In genomic region chr1:183374825-183375224, GRCh38 we compare ENCODE assay signal across 28 cellular contexts. TPM values are rescaled to one million over a fixed set of nuclear protein-coding genes. Genes with fewer than 3 reads are reported as not detected.
DNase-seq lines count a peak whose midpoint lies in the region; ATAC-seq and TF ChIP-seq lines count a peak whose summit lies in the region.
"Had no signal": no experiment of that assay in that cellular context is flagged by ENCODE, and none has a peak within 500 bp of the region (broad histone marks: within the 10 kb centered on the region; RNA-seq: fewer than 3 reads in every experiment).

No MANE protein-coding gene starts in this region.

- ATAC-seq in left lobe of liver (peak; percentile 23), T-helper 17 cell (no peak)
- ATAC-seq: activated CD4-positive, CD25-positive, alpha-beta regulatory T cell treated with anti-CD3 and anti-CD28 coated beads, Interleukin-2, amount 50 U/mL, for 24 hours; heart right ventricle; naive thymus-derived CD4-positive, alpha-beta T cell; stimulated activated naive CD8-positive, alpha-beta T cell treated with anti-CD3 and anti-CD28 coated beads, Interleukin-15, Interleukin-2, amounts not matched to agents 100 U/mL and 50 U/mL, for 24 hours had no signal

- no peaks in the 10 kb centered on the region for H3K36me3 Mint-ChIP-seq in Calu3 (ENCODE audit: insufficient read depth, unreplicated experiment)
- no peaks in the 10 kb centered on the region for H3K36me3 Mint-ChIP-seq in T-helper 17 cell (ENCODE audit: low read depth)
- H3K36me3 Mint-ChIP-seq: mesothelial cell of epicardium had no signal

- BruUV-seq in Calu3 (replicated peaks; lab: Mats Ljungman, UMichigan), result no TSS peak

- H3K27me3 ChIP-seq in Peyer's patch, result no peaks in the 10 kb centered on the region
- H3K27me3 ChIP-seq: heart right ventricle, right lobe of liver, testis had no signal

- CTCF ChIA-PET in Calu3 (lab: Charles Lee), result interaction anchor here (0.8 to 1.1 kb wide), 2 partner anchors 79 to 93 kb away, joined by 3 to 5 read pairs; no protein-coding TSS in a partner anchor

- DNase-seq in Calu3 (peak; percentile 62), LNCaP clone FGC (ENCODE audit: low read depth) (peak; percentile 46), NCI-H748 treated with DMSO at 0.1 percent for 48 hours (lab: John Stamatoyannopoulos, UW) (peak; percentile 15), left lobe of liver (ENCODE audit: low spot score) (no peak), Peyer's patch (no peak), T-helper 17 cell (no peak)
- no peak for DNase-seq in activated CD8-positive, alpha-beta memory T cell treated with anti-CD3 and anti-CD28 coated beads for 24 hours
- DNase-seq: activated CD4-positive, alpha-beta T cell treated with anti-CD3 and anti-CD28 coated beads, Interleukin-2, amount 50 U/mL, for 4 hours; activated naive CD4-positive, alpha-beta T cell treated with anti-CD3 and anti-CD28 coated beads for 36 hours; CD4-positive, alpha-beta T cell; foreskin melanocyte; GM23248; heart right ventricle; IMR-90; kidney; naive thymus-derived CD4-positive, alpha-beta T cell; NCI-H1694 treated with DMSO at 0.1 percent for 48 hours; NCI-H82; right lobe of liver; spleen; stimulated activated CD4-positive, alpha-beta T cell treated with anti-CD3 and anti-CD28 coated beads, Interleukin-2, amount 100 ng/mL, for 24 hours; stimulated activated naive CD8-positive, alpha-beta T cell treated with anti-CD3 and anti-CD28 coated beads, Interleukin-15, Interleukin-2, amounts not matched to agents 100 U/mL and 50 U/mL, for 24 hours; T-helper 1 cell; testis had no signal

- H3K4me3 Mint-ChIP-seq in Calu3 (ENCODE audit: low read depth, unreplicated experiment), result no peak overlapping the region
- no peak overlapping the region for H3K4me3 Mint-ChIP-seq in T-helper 17 cell
- H3K4me3 Mint-ChIP-seq: activated naive CD4-positive, alpha-beta T cell treated with anti-CD3 and anti-CD28 coated beads for 36 hours; CD4-positive, alpha-beta T cell; mesothelial cell of epicardium; naive thymus-derived CD4-positive, alpha-beta T cell had no signal

- no peak for TF ChIP-seq POLR2A in Peyer's patch (IDR thresholded peaks at IDR 0.05)

- H3K27ac Mint-ChIP-seq in Calu3 (ENCODE audit: unreplicated experiment) (peak overlapping the region; percentile 2), T-helper 17 cell (no peak overlapping the region)
- H3K27ac Mint-ChIP-seq: activated naive CD4-positive, alpha-beta T cell treated with anti-CD3 and anti-CD28 coated beads for 36 hours; CD4-positive, alpha-beta T cell; mesothelial cell of epicardium; naive thymus-derived CD4-positive, alpha-beta T cell had no signal

- no peak for TF ChIP-seq CTCF in Calu3 (IDR thresholded peaks at IDR 0.05; ENCODE audit: unreplicated experiment)
- no peak for TF ChIP-seq CTCF in LNCaP clone FGC (IDR thresholded peaks at IDR 0.05; ENCODE audit: control insufficient read depth, extremely low read depth, insufficient read depth)
- no peak for TF ChIP-seq CTCF in Peyer's patch (IDR thresholded peaks at IDR 0.05)

- H3K9me3 ChIP-seq in Peyer's patch, result no peaks in the 10 kb centered on the region
- H3K9me3 ChIP-seq in T-helper 17 cell (ENCODE audit: control insufficient read depth, low read length, poor library complexity, severe bottlenecking), result no peaks in the 10 kb centered on the region
- H3K9me3 ChIP-seq: heart right ventricle, neutrophil, prostate gland, right lobe of liver, spleen, testis had no signal

- peaks cover 47% of the 10 kb centered on the region for H3K4me1 Mint-ChIP-seq in Calu3 (ENCODE audit: low read depth, unreplicated experiment)
- H3K4me1 Mint-ChIP-seq in T-helper 17 cell, result no peaks in the 10 kb centered on the region

- H3K27me3 Mint-ChIP-seq in Calu3 (ENCODE audit: unreplicated experiment), result no peaks in the 10 kb centered on the region
- peaks cover 30% of the 10 kb centered on the region for H3K27me3 Mint-ChIP-seq in T-helper 17 cell

- no peaks in the 10 kb centered on the region for H3K4me1 ChIP-seq in Peyer's patch
- H3K4me1 ChIP-seq: heart right ventricle, prostate gland, right lobe of liver, spleen, testis had no signal

- intact Hi-C loops in Calu3 (cut with micrococcal nuclease; ENCODE audit: unreplicated experiment), result loop anchor here (2.0 kb wide), 1 partner anchor 96 kb away; no protein-coding TSS in a partner anchor

- no peaks in the 10 kb centered on the region for H3K36me3 ChIP-seq in Peyer's patch
- H3K36me3 ChIP-seq: heart right ventricle, neutrophil, prostate gland, right lobe of liver, spleen had no signal

- H3K4me3 ChIP-seq in LNCaP clone FGC (ENCODE audit: low read depth, low read length) (no peak overlapping the region), Peyer's patch (no peak overlapping the region)
- H3K4me3 ChIP-seq: GM23248, heart right ventricle, prostate gland, right lobe of liver, spleen, testis had no signal

- H3K9me3 Mint-ChIP-seq in Calu3 (ENCODE audit: low read depth, unreplicated experiment), result no peaks in the 10 kb centered on the region
- H3K9me3 Mint-ChIP-seq: activated naive CD4-positive, alpha-beta T cell treated with anti-CD3 and anti-CD28 coated beads for 36 hours had no signal

- H3K27ac ChIP-seq in Peyer's patch, result no peak overlapping the region
- H3K27ac ChIP-seq: GM23248, heart right ventricle, neutrophil, prostate gland, right lobe of liver, spleen, testis had no signal

RNA-seq across cellular contexts. Expression of gene NMNAT2, which starts 43.4 kb away (rescaled TPM):
- total RNA-seq in Calu3 (2022) (0.26 and 0.78 TPM in 2 replicates), left lobe of liver (0.03 TPM), Peyer's patch (under 1 TPM in 3 of 4 donors, not detected in 1; 0.13 to 0.83 (median 0.66) TPM), T-helper 17 cell (not detected)
- total RNA-seq: activated naive CD4-positive, alpha-beta T cell treated with anti-CD3 and anti-CD28 coated beads for 36 hours; CD4-positive, alpha-beta T cell had no signal

Comparison
In these comparisons a context has a peak if more than half of its experiments do, and no peak if none do; other contexts are left out.
1. DNase-seq: peak in Calu3 (single experiment), LNCaP clone FGC (single experiment) and NCI-H748 treated with DMSO at 0.1 percent for 48 hours (single experiment); none in left lobe of liver (single experiment), Peyer's patch (0 of 3), T-helper 17 cell (0 of 3) and activated CD8-positive, alpha-beta memory T cell treated with anti-CD3 and anti-CD28 coated beads for 24 hours (single experiment).